1 cellular context compared by ENCODE assay signal in genomic region chr7:94294471-94295131, GRCh38.
TF ChIP-seq lines count a peak whose summit lies in the region.

No MANE protein-coding gene starts in this region.

TF ChIP-seq in K562, 482 proteins besides CTCF, POLR2A, EP300 and RAD21 (continued from another document):
- TF ChIP-seq TCF3 (CRISPR knock-in tag; IDR thresholded peaks at IDR 0.05) (no peak), SPI1 (IDR thresholded peaks at IDR 0.05; ENCODE audit: borderline replicate concordance, low read depth, low read length) (peak; percentile 9; the same call in 1 of the 2 replicates), E4F1 (CRISPR knock-in tag; IDR thresholded peaks at IDR 0.05; ENCODE audit: borderline replicate concordance) (no peak), NFATC3 (IDR thresholded peaks at IDR 0.05) (no peak), ETS2 (tag; IDR thresholded peaks at IDR 0.05; ENCODE audit: borderline replicate concordance, poor library complexity, severe bottlenecking) (no peak)
TF ChIP-seq in K562: peak in this region for 1.
